ENCODE assay signal across 1 cellular context in genomic region chr9:134628354-134628736, GRCh38.
TF ChIP-seq lines count a peak whose summit lies in the region.

No MANE protein-coding gene starts in this region.

TF ChIP-seq in SK-N-SH, 30 proteins besides CTCF, POLR2A, EP300 and RAD21 (continued from another document):
- TF ChIP-seq IRF3 (IDR thresholded peaks at IDR 0.05; ENCODE audit: low read depth, low read length) = no peak
